In genomic region chr2:32758232-32758631, GRCh38 we compare ENCODE assay signal across 29 cellular contexts.
"Had no signal": no experiment of that assay in that cellular context is flagged by ENCODE, and none has a peak within 500 bp of the region (broad histone marks: within the 10 kb centered on the region; RNA-seq: fewer than 3 reads in every experiment).

No MANE protein-coding gene starts in this region.

- H3K27me3 ChIP-seq: ascending aorta, cardiac muscle cell, dorsolateral prefrontal cortex, gastrocnemius medialis, neutrophil had no signal

- H3K4me3 ChIP-seq: ascending aorta, cardiac muscle cell, coronary artery, dorsolateral prefrontal cortex, gastrocnemius medialis, skin epidermis, thoracic aorta had no signal

- H3K4me1 ChIP-seq: ascending aorta, gastrocnemius medialis had no signal

- H3K27me3 Mint-ChIP-seq: activated CD4-positive, alpha-beta T cell treated with anti-CD3 and anti-CD28 coated beads for 36 hours; activated naive CD8-positive, alpha-beta T cell treated with anti-CD3 and anti-CD28 coated beads for 36 hours; brain; naive B cell; type B pancreatic cell had no signal

- H3K4me1 Mint-ChIP-seq: brain, mesothelial cell of epicardium, nephron progenitor cell had no signal

- H3K36me3 ChIP-seq: cardiac muscle cell, neutrophil, thoracic aorta had no signal

- DNase-seq: activated CD4-positive, alpha-beta T cell treated with anti-CD3 and anti-CD28 coated beads, Interleukin-2, amount 50 U/mL, for 4 hours; activated CD4-positive, CD25-positive, alpha-beta regulatory T cell; activated naive CD4-positive, alpha-beta T cell; activated naive CD8-positive, alpha-beta T cell treated with anti-CD3 and anti-CD28 coated beads for 36 hours; activated T-cell treated with anti-CD3 and anti-CD28 coated beads for 4 hours; activated T-cell treated with anti-CD3 and anti-CD28 coated beads, Interleukin-2, amount 50 U/mL, for 72 hours; dorsolateral prefrontal cortex; effector memory CD4-positive, alpha-beta T cell; gastrocnemius medialis; hypothalamus; immature natural killer cell; kidney; naive B cell; nephron progenitor cell; stimulated activated CD4-positive, alpha-beta T cell treated with anti-CD3 and anti-CD28 coated beads, Interleukin-12 subunit alpha, Interleukin-12 subunit beta, amount 100 ng/mL, for 4 hours; stimulated activated CD4-positive, alpha-beta T cell treated with anti-CD3 and anti-CD28 coated beads, Interleukin-4, amount 100 ng/mL, for 1 hour; stimulated activated naive CD8-positive, alpha-beta T cell treated with anti-CD3 and anti-CD28 coated beads, Interleukin-15, Interleukin-2, amounts not matched to agents 100 U/mL and 50 U/mL, for 24 hours had no signal

- H3K27ac Mint-ChIP-seq: activated CD4-positive, alpha-beta T cell treated with anti-CD3 and anti-CD28 coated beads for 36 hours; activated naive CD8-positive, alpha-beta T cell treated with anti-CD3 and anti-CD28 coated beads for 36 hours; activated T-cell treated with anti-CD3 and anti-CD28 coated beads, Interleukin-2, amount 50 U/mL, for 72 hours; brain; immature natural killer cell; mesothelial cell of epicardium; naive B cell; nephron progenitor cell; type B pancreatic cell had no signal

- H3K9me3 ChIP-seq: ascending aorta, gastrocnemius medialis, neutrophil, thoracic aorta had no signal

- ATAC-seq: gastrocnemius medialis, left lobe of liver, sciatic nerve had no signal

- H3K4me3 Mint-ChIP-seq: activated CD4-positive, alpha-beta T cell treated with anti-CD3 and anti-CD28 coated beads for 36 hours; activated naive CD8-positive, alpha-beta T cell treated with anti-CD3 and anti-CD28 coated beads for 36 hours; activated T-cell treated with anti-CD3 and anti-CD28 coated beads, Interleukin-2, amount 50 U/mL, for 72 hours; brain; immature natural killer cell; mesothelial cell of epicardium; naive B cell; nephron progenitor cell; type B pancreatic cell had no signal

- H3K27ac ChIP-seq: ascending aorta, cardiac muscle cell, coronary artery, dorsolateral prefrontal cortex, gastrocnemius medialis, neutrophil, skin epidermis, thoracic aorta had no signal
